8 cellular contexts compared by ENCODE assay signal in the genomic region with DNA sequence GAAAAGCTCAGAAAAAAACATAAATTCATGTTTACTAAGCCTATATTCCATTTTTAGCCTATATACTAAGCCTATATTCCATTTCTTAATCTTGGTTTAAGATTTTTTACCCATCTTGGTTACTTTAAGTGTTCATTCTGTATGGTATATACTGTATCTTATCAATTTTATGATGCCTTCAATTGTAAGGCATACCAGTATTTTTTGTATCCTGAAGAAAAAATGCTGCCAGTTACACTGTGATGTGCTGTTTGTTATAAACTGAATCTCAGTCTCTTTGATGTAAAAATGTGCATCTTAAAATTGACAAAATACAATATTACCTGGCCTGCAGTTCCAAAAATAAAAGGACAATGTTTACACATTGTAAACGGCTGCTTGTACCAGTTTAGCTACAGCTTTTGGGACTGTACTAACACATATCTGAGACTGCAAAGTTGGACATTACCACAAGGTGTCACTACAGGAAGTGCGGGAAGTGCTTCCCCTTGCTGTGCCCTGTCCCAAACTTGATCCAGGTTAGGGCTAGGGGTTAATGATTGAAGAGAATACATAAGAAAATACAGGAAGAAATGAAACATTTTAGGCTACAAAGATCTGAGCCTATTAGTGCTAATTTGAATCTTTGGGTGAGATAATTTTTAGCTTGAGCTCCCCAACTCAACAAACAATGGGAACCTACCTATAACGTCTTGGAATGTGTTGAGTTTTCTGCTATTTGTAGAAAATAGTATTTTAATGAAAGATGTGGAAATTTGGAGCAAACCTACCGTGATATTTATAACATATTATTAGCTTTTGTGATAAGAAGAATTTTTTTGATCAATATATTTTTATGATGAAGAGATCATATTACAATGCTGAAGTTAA.
DNase-seq lines count a peak whose midpoint lies in the region; ATAC-seq, FAIRE-seq and TF ChIP-seq lines count a peak whose summit lies in the region.

No MANE protein-coding gene starts in this region.

- POLR2A ChIA-PET in activated CD4-positive, alpha-beta T cell treated with anti-CD3 and anti-CD28 coated beads for 36 hours (lab: Charles Lee): no interaction called here

- H3K36me3 ChIP-seq in brain microvascular endothelial cell (replicated peaks) (no peaks in the 10 kb centered on the region), kidney (ENCODE audit: control insufficient read depth in 1 of 2, insufficient read depth in 2 of 2, low read length in 2 of 2) (no peaks in the 10 kb centered on the region), tibial nerve (no peaks in the 10 kb centered on the region)

- no peaks in the 10 kb centered on the region for H3K27me3 ChIP-seq in brain microvascular endothelial cell (replicated peaks)
- H3K27me3 ChIP-seq in tibial nerve: no peaks in the 10 kb centered on the region

- intact Hi-C loops in activated CD4-positive, alpha-beta T cell treated with anti-CD3 and anti-CD28 coated beads for 36 hours (cut with DNase I, micrococcal nuclease): loop anchor here (2.0 kb wide), 1 partner anchor 658 kb away; no protein-coding TSS in a partner anchor
- intact Hi-C loops in kidney (cut with DNase I): no loop called here

- H3K27me3 Mint-ChIP-seq in activated CD4-positive, alpha-beta T cell treated with anti-CD3 and anti-CD28 coated beads for 36 hours: no peaks in the 10 kb centered on the region

- no peak for TF ChIP-seq EP300 in tibial nerve (IDR thresholded peaks at IDR 0.05)

- H3K36me3 Mint-ChIP-seq in activated CD4-positive, alpha-beta T cell treated with anti-CD3 and anti-CD28 coated beads for 36 hours (ENCODE audit: low read depth): no peaks in the 10 kb centered on the region

- no peaks in the 10 kb centered on the region for H3K4me1 ChIP-seq in kidney (ENCODE audit: control insufficient read depth in 1 of 2, insufficient read depth in 1 of 2, low read depth in 1 of 2, low read length in 2 of 2)
- no peaks in the 10 kb centered on the region for H3K4me1 ChIP-seq in tibial nerve

- WGBS in tibial nerve, 2 donors: 36 to 37% methylated on average over 4 of the region's 4 CpGs

- no peak overlapping the region for H3K4me3 Mint-ChIP-seq in activated CD4-positive, alpha-beta T cell treated with anti-CD3 and anti-CD28 coated beads for 36 hours

- peak; percentile 36 for DNase-seq in activated CD4-positive, alpha-beta T cell treated with anti-CD3 and anti-CD28 coated beads for 36 hours
- no peak for DNase-seq in activated CD4-positive, alpha-beta T cell treated with anti-CD3 and anti-CD28 coated beads, Interleukin-2, amount 50 U/mL, for 1 hour
- DNase-seq in NCI-H748 treated with DMSO at 0.1 percent for 48 hours (lab: John Stamatoyannopoulos, UW): peak; percentile 3
- DNase-seq in brain microvascular endothelial cell: peak; percentile 32
- no peak for DNase-seq in kidney
- DNase-seq in tibial nerve (ENCODE audit: low spot score in 2 of 2): peak in 1 of 2 donors; percentile 41

- no peaks in the 10 kb centered on the region for H3K4me1 Mint-ChIP-seq in activated CD4-positive, alpha-beta T cell treated with anti-CD3 and anti-CD28 coated beads for 36 hours

- in situ Hi-C loops in brain microvascular endothelial cell (cut with HindIII; ENCODE audit: low pct_ligation_motif_present, low sequenced_read_pairs): no loop called here

- TF ChIP-seq CTCF in brain microvascular endothelial cell (IDR thresholded peaks at IDR 0.05; ENCODE audit: low read depth, low read length, missing control alignments): peak; percentile 89
- TF ChIP-seq CTCF in kidney (IDR thresholded peaks at IDR 0.05; ENCODE audit: borderline replicate concordance, extremely low read depth, insufficient read depth): peak; percentile 76
- peak; percentile 41 to 53 (median 45) for TF ChIP-seq CTCF in tibial nerve (IDR thresholded peaks at IDR 0.05)

- H3K9me3 ChIP-seq in kidney (ENCODE audit: control insufficient read depth in 1 of 2, low read length in 2 of 2): no peaks in the 10 kb centered on the region
- H3K9me3 ChIP-seq in tibial nerve: no peaks in the 10 kb centered on the region

- H3K4me3 ChIP-seq in brain microvascular endothelial cell (ENCODE audit: low read depth, low read length): no peak overlapping the region
- no peak overlapping the region for H3K4me3 ChIP-seq in kidney (ENCODE audit: low read length in 2 of 2)
- H3K4me3 ChIP-seq in tibial nerve: no peak overlapping the region

- TF ChIP-seq POLR2A in tibial nerve (IDR thresholded peaks at IDR 0.05): no peak

- FAIRE-seq in kidney (lab: Jason Lieb, UNC): peak; percentile 89

- no peaks in the 10 kb centered on the region for H3K9me3 Mint-ChIP-seq in activated CD4-positive, alpha-beta T cell treated with anti-CD3 and anti-CD28 coated beads for 36 hours (ENCODE audit: low read depth)

- no peak overlapping the region for H3K9ac ChIP-seq in kidney (ENCODE audit: low read length in 2 of 2)

- no peak overlapping the region for H3K27ac Mint-ChIP-seq in activated CD4-positive, alpha-beta T cell treated with anti-CD3 and anti-CD28 coated beads for 36 hours

- CTCF ChIA-PET in activated CD4-positive, alpha-beta T cell treated with anti-CD3 and anti-CD28 coated beads for 36 hours (lab: Charles Lee): interaction anchor here (0.6 to 3.1 kb wide), 11 partner anchors 8 to 920 kb away, joined by 3 to 21 read pairs (median 5); no protein-coding TSS in a partner anchor

- H3K27ac ChIP-seq in brain microvascular endothelial cell (no peak overlapping the region), kidney (ENCODE audit: low read depth in 2 of 2, low read length in 2 of 2) (no peak overlapping the region), tibial nerve (no peak overlapping the region)

- peak; percentile 55 for ATAC-seq in activated CD4-positive, alpha-beta T cell treated with anti-CD3 and anti-CD28 coated beads for 36 hours
- ATAC-seq in GM19463 (IDR thresholded peaks at IDR 0.05; ENCODE audit: unreplicated experiment) (peak; percentile 92), HG03439 (IDR thresholded peaks at IDR 0.05; ENCODE audit: unreplicated experiment) (peak; percentile 89)

Comparison
In these comparisons a context has a peak if more than half of its experiments do, and no peak if none do; other contexts are left out.
1. DNase-seq: peak in activated CD4-positive, alpha-beta T cell treated with anti-CD3 and anti-CD28 coated beads for 36 hours (single experiment), NCI-H748 treated with DMSO at 0.1 percent for 48 hours (single experiment) and brain microvascular endothelial cell (single experiment); none in activated CD4-positive, alpha-beta T cell treated with anti-CD3 and anti-CD28 coated beads, Interleukin-2, amount 50 U/mL, for 1 hour (single experiment) and kidney (single experiment).
2. Peak in every context shown above with its lines, with median percentiles within 50 percentile points of each other: ATAC-seq and CTCF ChIP-seq.